In the genomic region with DNA sequence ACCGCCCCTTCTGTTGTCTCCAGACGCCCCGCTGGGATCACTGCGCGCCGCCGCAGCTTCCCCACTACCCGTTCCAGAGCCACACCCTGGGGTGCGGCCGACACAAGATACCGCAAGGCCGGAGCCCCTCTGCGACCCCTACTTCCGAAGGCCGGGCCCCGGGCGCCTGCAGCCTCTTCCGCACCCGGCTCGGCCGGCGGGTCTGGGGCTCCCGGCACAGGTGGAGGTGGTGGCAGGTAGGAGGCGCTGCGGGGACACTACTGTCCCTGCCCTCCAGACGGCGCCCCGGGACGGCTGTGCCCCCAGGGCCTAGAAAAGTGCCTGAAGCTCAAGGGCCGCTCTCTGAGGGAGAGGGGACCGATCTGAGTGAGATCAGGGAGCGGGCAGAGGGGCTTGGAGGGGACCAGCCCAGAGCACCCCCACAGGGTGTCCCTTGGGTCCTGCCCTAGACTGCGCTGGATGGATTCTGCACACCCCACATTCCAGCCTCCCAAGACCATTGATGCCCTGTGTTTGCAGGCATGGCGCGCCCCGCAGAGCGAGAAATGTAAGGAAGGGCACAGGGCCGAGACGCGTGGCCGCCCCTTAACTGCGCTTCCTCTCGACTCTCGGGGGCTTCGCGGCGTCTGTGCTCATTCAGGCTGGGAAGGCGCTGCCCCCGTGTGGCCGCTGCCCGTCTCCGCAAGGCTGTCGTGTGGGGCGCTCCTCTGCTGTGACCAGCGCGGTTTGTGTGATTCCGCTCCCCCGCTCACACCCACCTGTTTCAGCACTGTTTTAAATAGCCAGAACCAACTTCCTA, we compare ENCODE assay signal across 8 cellular contexts.
DNase-seq lines count a peak whose midpoint lies in the region; ATAC-seq and TF ChIP-seq lines count a peak whose summit lies in the region.

No MANE protein-coding gene starts in this region.

- peaks cover 51% of the 10 kb centered on the region for H3K27me3 Mint-ChIP-seq in Calu3 (ENCODE audit: unreplicated experiment)
- H3K27me3 Mint-ChIP-seq in IgD-negative memory B cell: peaks cover 24% of the 10 kb centered on the region
- H3K27me3 Mint-ChIP-seq in nephron (ENCODE audit: low read depth): peaks cover 19% of the 10 kb centered on the region

- peak; percentile 80 for DNase-seq in Calu3
- DNase-seq in RPMI8226: peak; percentile 73
- DNase-seq in activated effector memory CD4-positive, alpha-beta T cell treated with Interleukin-2 at 50 U/mL for 16 hours: peak; percentile 33
- DNase-seq in foreskin fibroblast: peak; percentile 78 to 93
- peak in 5 of 6 experiments; percentile 14 to 58 (median 34) for DNase-seq in stimulated activated naive CD4-positive, alpha-beta T cell (lab: John Stamatoyannopoulos, UW)

- H3K36me3 Mint-ChIP-seq in Calu3 (ENCODE audit: insufficient read depth, unreplicated experiment): peaks cover 60% of the 10 kb centered on the region
- H3K36me3 Mint-ChIP-seq in IgD-negative memory B cell: no peaks in the 10 kb centered on the region
- no peaks in the 10 kb centered on the region for H3K36me3 Mint-ChIP-seq in nephron (ENCODE audit: low read depth)

- peak; percentile 85 for ATAC-seq in GM21529 (IDR thresholded peaks at IDR 0.05; ENCODE audit: unreplicated experiment)

- TF ChIP-seq CTCF in Calu3 (IDR thresholded peaks at IDR 0.05; ENCODE audit: unreplicated experiment) (peak; percentile 83), foreskin fibroblast (IDR thresholded peaks at IDR 0.05; ENCODE audit: low read depth, low read length) (peak; percentile 69), nephron (IDR thresholded peaks at IDR 0.05; ENCODE audit: unreplicated experiment in 3 of 3) (peak; percentile 79 to 95 (median 84))

- peaks cover 20% of the 10 kb centered on the region for H3K4me1 Mint-ChIP-seq in Calu3 (ENCODE audit: low read depth, unreplicated experiment)
- H3K4me1 Mint-ChIP-seq in IgD-negative memory B cell: peaks cover 21 to 34% (median 29%) of the 10 kb centered on the region in 3 donors
- peaks cover 51% of the 10 kb centered on the region for H3K4me1 Mint-ChIP-seq in nephron

- intact Hi-C loops in Calu3 (cut with micrococcal nuclease; ENCODE audit: unreplicated experiment): loop anchor here (1.0 kb wide), 2 partner anchors 281 to 364 kb away; no protein-coding TSS in a partner anchor

- no TSS peak for BruUV-seq in Calu3 (replicated peaks; lab: Mats Ljungman, UMichigan)

- peak overlapping the region; percentile 68 for H3K4me3 Mint-ChIP-seq in Calu3 (ENCODE audit: low read depth, unreplicated experiment)
- peak overlapping the region; percentile 77 to 89 (median 82) for H3K4me3 Mint-ChIP-seq in IgD-negative memory B cell
- H3K4me3 Mint-ChIP-seq in nephron: peak overlapping the region; percentile 85 to 87 (median 86)

- H3K4me3 ChIP-seq in foreskin fibroblast (ENCODE audit: low read depth in 1 of 2, low read length in 2 of 2): peak overlapping the region; percentile 52 to 56

- H3K27ac Mint-ChIP-seq in Calu3 (ENCODE audit: unreplicated experiment) (peak overlapping the region; percentile 15), IgD-negative memory B cell (peak overlapping the region in 2 of 3 donors; percentile 39 to 46), nephron (peak overlapping the region; percentile 38 to 92 (median 80))

- H3K9me3 Mint-ChIP-seq in Calu3 (ENCODE audit: low read depth, unreplicated experiment): no peaks in the 10 kb centered on the region
- peaks cover 0 to 3% (median 2%) of the 10 kb centered on the region in 3 donors for H3K9me3 Mint-ChIP-seq in IgD-negative memory B cell
- peaks cover 2% of the 10 kb centered on the region for H3K9me3 Mint-ChIP-seq in nephron

- CTCF ChIA-PET in Calu3 (lab: Charles Lee): interaction anchor here (1.1 to 2.6 kb wide), 2 partner anchors 294 to 363 kb away, joined by 5 to 6 read pairs; partner anchors contain the start of gene ANTXR1

Comparison
In these comparisons a context has a peak if more than half of its experiments do, and no peak if none do; other contexts are left out.
1. Peak in every context shown above with its lines: DNase-seq, ATAC-seq and H3K4me3 ChIP-seq.
2. DNase-seq: peak in every context shown above with its lines; median percentile 86 in foreskin fibroblast; 80 in Calu3; 73 in RPMI8226; 34 in stimulated activated naive CD4-positive, alpha-beta T cell; 33 in activated effector memory CD4-positive, alpha-beta T cell treated with Interleukin-2 at 50 U/mL for 16 hours.
3. H3K27ac Mint-ChIP-seq: peak in every context shown above with its lines; median percentile 80 in nephron; 42 in IgD-negative memory B cell; 15 in Calu3.